8 cellular contexts compared by ENCODE assay signal in the genomic region with DNA sequence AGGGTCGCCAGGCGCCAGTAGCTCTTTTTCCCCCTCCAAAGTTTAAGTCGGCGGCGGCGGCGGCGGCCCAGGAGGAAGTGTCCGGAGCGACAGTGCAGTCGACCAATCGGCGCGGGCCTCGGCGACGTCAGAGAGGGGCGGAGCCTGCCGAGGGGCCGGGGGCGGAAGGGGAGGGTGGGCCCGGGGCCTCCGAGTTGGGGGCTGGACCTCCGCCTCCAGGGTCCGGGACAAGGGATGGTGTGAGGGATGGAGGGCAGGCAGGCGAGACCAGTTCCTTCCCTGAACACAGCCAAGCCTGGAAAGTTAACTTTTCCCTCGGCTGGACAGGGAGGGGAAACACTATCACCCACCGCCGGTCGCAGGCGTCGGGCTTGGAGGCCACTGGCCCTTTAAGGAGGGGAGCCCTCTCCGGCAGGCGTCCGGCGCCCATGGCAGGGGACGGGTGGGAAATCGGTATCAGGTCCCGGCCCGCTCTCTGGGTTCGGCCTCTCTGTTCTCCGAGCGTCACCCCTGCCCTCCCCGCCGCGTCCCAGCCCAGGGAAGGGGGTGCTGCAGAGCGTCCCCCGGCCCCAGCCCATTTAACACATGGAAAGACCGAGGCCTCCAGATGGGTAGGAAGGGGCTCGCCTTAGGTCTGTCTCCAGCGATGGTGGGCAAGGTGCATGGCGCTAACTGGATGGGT. TPM values are rescaled to one million over a fixed set of nuclear protein-coding genes. Genes with fewer than 3 reads are reported as not detected.
DNase-seq lines count a peak whose midpoint lies in the region; ATAC-seq, FAIRE-seq and TF ChIP-seq lines count a peak whose summit lies in the region.

Gene PRKD2 (minus strand): TSS at position 81 of the 682 bp plus-strand sequence. CDS start 744 bp downstream, outside the sequence.

- FAIRE-seq in GM12892 (lab: Jason Lieb, UNC): peak; percentile 92

- ATAC-seq in HG03175 (IDR thresholded peaks at IDR 0.05; ENCODE audit: unreplicated experiment): peak; percentile 44
- ATAC-seq in GM21528 (IDR thresholded peaks at IDR 0.05; ENCODE audit: low FRiP score, unreplicated experiment): no peak

- peaks cover 15% of the 10 kb centered on the region for H3K36me3 ChIP-seq in effector memory CD4-positive, alpha-beta T cell (ENCODE audit: control insufficient read depth, insufficient read depth, low read length)

- peaks cover 40% of the 10 kb centered on the region for H3K4me1 ChIP-seq in effector memory CD4-positive, alpha-beta T cell (ENCODE audit: control insufficient read depth, insufficient read depth, low read length, poor library complexity, severe bottlenecking)

- 0 out of 2 replicates have a peak, but pooled peaks have one; percentile 55 for TF ChIP-seq POLR2A in GM12892 (IDR thresholded peaks at IDR 0.05; ENCODE audit: low read depth, low read length)

- H3K9me3 ChIP-seq in effector memory CD4-positive, alpha-beta T cell (ENCODE audit: control insufficient read depth, low read length): no peaks in the 10 kb centered on the region

- DNase-seq in GM12892 (ENCODE audit: insufficient read length) (peak; percentile 92), NOMO-1 treated with DMSO at 0.1 percent for 48 hours (lab: John Stamatoyannopoulos, UW; ENCODE audit: unreplicated experiment) (peak; percentile 65), medulla oblongata (ENCODE audit: extremely low spot score) (peak; percentile 84)
- peak; percentile 75 to 81 for DNase-seq in activated CD8-positive, alpha-beta memory T cell treated with anti-CD3 and anti-CD28 coated beads for 4 hours (ENCODE audit: low read depth in 2 of 2)
- DNase-seq in effector memory CD4-positive, alpha-beta T cell: peak; percentile 63 to 80 (median 76)
- peak; percentile 74 to 89 (median 87) for DNase-seq in stimulated activated CD4-positive, alpha-beta T cell treated with anti-CD3 and anti-CD28 coated beads, TNF-alpha, amount 100 ng/mL, for 48 hours (ENCODE audit: low read depth in 3 of 3)

- no peaks in the 10 kb centered on the region for H3K27me3 ChIP-seq in effector memory CD4-positive, alpha-beta T cell (replicated peaks; ENCODE audit: control insufficient read depth, insufficient read depth, low read length, poor library complexity, severe bottlenecking)

- peak within 1 kb of the TSS; percentile 87 for H3K4me3 ChIP-seq in effector memory CD4-positive, alpha-beta T cell (ENCODE audit: insufficient read depth, low read depth, low read length, poor library complexity, severe bottlenecking)

- H3K27ac ChIP-seq in effector memory CD4-positive, alpha-beta T cell (ENCODE audit: insufficient read depth, low read length, poor library complexity, severe bottlenecking): peak within 1 kb of the TSS; percentile 89

RNA-seq across cellular contexts. Expression of gene PRKD2, which starts in this region (rescaled TPM):
- polyA plus RNA-seq in GM12892 (2012; ENCODE audit: missing spikeins): 31.9 TPM
